Comparison of ENCODE assay signal across 9 cellular contexts in the genomic region with DNA sequence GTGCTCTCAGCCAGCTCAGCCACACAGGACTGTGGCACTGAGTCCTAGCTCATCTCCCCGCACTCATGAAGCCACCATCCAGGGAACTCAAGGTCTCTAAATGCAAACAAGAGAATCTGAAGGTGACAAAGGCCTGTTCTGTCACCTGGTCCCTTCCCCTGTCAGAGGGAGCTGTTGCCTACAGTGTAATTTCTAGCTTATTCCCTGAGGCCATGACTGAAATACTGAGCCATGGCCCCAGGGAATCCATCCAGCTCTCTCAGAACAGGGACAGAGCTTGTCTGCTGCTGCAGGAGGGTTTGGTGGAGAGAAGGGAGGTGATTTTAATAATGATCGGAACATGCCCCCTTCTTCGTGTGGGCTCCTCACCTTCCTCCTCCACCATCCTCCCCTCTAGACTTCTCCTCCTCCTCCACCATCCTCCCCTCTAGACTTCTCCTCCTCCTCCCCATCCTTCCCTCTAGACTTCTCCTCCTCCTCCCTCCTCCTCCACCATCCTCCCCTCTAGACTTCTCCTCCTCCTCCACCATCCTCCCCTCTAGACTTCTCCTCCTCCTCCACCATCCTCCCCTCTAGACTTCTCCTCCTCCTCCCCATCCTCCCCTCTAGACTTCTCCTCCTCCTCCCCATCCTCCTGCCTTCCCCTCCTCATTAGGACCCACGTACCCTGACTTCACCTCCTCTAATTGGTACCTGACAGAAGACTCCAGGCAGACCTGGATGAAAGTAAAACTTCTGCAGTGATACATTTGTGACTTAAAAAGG.
DNase-seq lines count a peak whose midpoint lies in the region; ATAC-seq and TF ChIP-seq lines count a peak whose summit lies in the region.
"Had no signal": no experiment of that assay in that cellular context is flagged by ENCODE, and none has a peak within 500 bp of the region (broad histone marks: within the 10 kb centered on the region; RNA-seq: fewer than 3 reads in every experiment).

No MANE protein-coding gene starts in this region.

- CTCF ChIA-PET in activated CD8-positive, alpha-beta T cell treated with anti-CD3 and anti-CD28 coated beads for 36 hours (lab: Charles Lee), result no interaction called here

- TF ChIP-seq POLR2A in upper lobe of left lung (IDR thresholded peaks at IDR 0.05), result no peak

- POLR2A ChIA-PET in activated CD8-positive, alpha-beta T cell treated with anti-CD3 and anti-CD28 coated beads for 36 hours (lab: Charles Lee), result no interaction called here

- no peak overlapping the region for H3K4me3 ChIP-seq in upper lobe of left lung
- H3K4me3 ChIP-seq: tibial artery had no signal

- no peak overlapping the region for H3K4me3 Mint-ChIP-seq in activated CD8-positive, alpha-beta T cell treated with anti-CD3 and anti-CD28 coated beads for 36 hours

- H3K9me3 Mint-ChIP-seq in activated CD8-positive, alpha-beta T cell treated with anti-CD3 and anti-CD28 coated beads for 36 hours, result no peaks in the 10 kb centered on the region

- ATAC-seq in activated CD8-positive, alpha-beta T cell treated with anti-CD3 and anti-CD28 coated beads for 36 hours, result peak; percentile 17
- peak; percentile 74 to 87 for ATAC-seq in upper lobe of left lung (ENCODE audit: low FRiP score in 2 of 2)
- ATAC-seq in GM21447 (IDR thresholded peaks at IDR 0.05; ENCODE audit: unreplicated experiment), result no peak
- no peak for ATAC-seq in HG02938 (IDR thresholded peaks at IDR 0.05; ENCODE audit: unreplicated experiment)

- peak; percentile 9 for DNase-seq in stimulated activated CD4-positive, alpha-beta T cell treated with anti-CD3 and anti-CD28 coated beads, Interleukin-15, amount 100 ng/mL, for 24 hours
- DNase-seq in stimulated activated CD4-positive, alpha-beta T cell treated with anti-CD3 and anti-CD28 coated beads, Interleukin-1b, Interleukin-23, amount 100 ng/mL, for 48 hours, result no peak
- peak; percentile 8 for DNase-seq in activated CD8-positive, alpha-beta T cell treated with anti-CD3 and anti-CD28 coated beads for 36 hours
- peak; percentile 59 for DNase-seq in iris pigment epithelial cell (ENCODE audit: low read depth)
- no peak for DNase-seq in upper lobe of left lung
- no peak for DNase-seq in HK-2 (ENCODE audit: unreplicated experiment)

- 72 to 88% methylated on average over 4 of the region's 4 CpGs for WGBS in upper lobe of left lung, 2 donors

- no peak for TF ChIP-seq CTCF in activated CD8-positive, alpha-beta T cell treated with anti-CD3 and anti-CD28 coated beads for 36 hours (IDR thresholded peaks at IDR 0.05)
- no peak for TF ChIP-seq CTCF in upper lobe of left lung (IDR thresholded peaks at IDR 0.05)

- no peaks in the 10 kb centered on the region for H3K9me3 ChIP-seq in upper lobe of left lung

- no peak overlapping the region for H3K27ac ChIP-seq in upper lobe of left lung
- H3K27ac ChIP-seq: tibial artery had no signal

- intact Hi-C loops in activated CD8-positive, alpha-beta T cell treated with anti-CD3 and anti-CD28 coated beads for 36 hours (cut with micrococcal nuclease), result no loop called here

- TF ChIP-seq EP300 in upper lobe of left lung (IDR thresholded peaks at IDR 0.05), result no peak

- H3K27me3 Mint-ChIP-seq in activated CD8-positive, alpha-beta T cell treated with anti-CD3 and anti-CD28 coated beads for 36 hours, result no peaks in the 10 kb centered on the region

- H3K4me1 ChIP-seq in upper lobe of left lung, result no peaks in the 10 kb centered on the region
- H3K4me1 ChIP-seq: tibial artery had no signal

- no peaks in the 10 kb centered on the region for H3K36me3 ChIP-seq in upper lobe of left lung
- H3K36me3 ChIP-seq: tibial artery had no signal

- no peaks in the 10 kb centered on the region for H3K4me1 Mint-ChIP-seq in activated CD8-positive, alpha-beta T cell treated with anti-CD3 and anti-CD28 coated beads for 36 hours (ENCODE audit: low read depth)

- no peaks in the 10 kb centered on the region for H3K36me3 Mint-ChIP-seq in activated CD8-positive, alpha-beta T cell treated with anti-CD3 and anti-CD28 coated beads for 36 hours (ENCODE audit: low read depth)

- no peaks in the 10 kb centered on the region for H3K27me3 ChIP-seq in upper lobe of left lung

- H3K27ac Mint-ChIP-seq in activated CD8-positive, alpha-beta T cell treated with anti-CD3 and anti-CD28 coated beads for 36 hours, result no peak overlapping the region

Comparison
In these comparisons a context has a peak if more than half of its experiments do, and no peak if none do; other contexts are left out.
1. DNase-seq: peak in stimulated activated CD4-positive, alpha-beta T cell treated with anti-CD3 and anti-CD28 coated beads, Interleukin-15, amount 100 ng/mL, for 24 hours (single experiment), activated CD8-positive, alpha-beta T cell treated with anti-CD3 and anti-CD28 coated beads for 36 hours (single experiment) and iris pigment epithelial cell (single experiment); none in stimulated activated CD4-positive, alpha-beta T cell treated with anti-CD3 and anti-CD28 coated beads, Interleukin-1b, Interleukin-23, amount 100 ng/mL, for 48 hours (single experiment), upper lobe of left lung (0 of 2) and HK-2 (single experiment).
2. ATAC-seq: peak in activated CD8-positive, alpha-beta T cell treated with anti-CD3 and anti-CD28 coated beads for 36 hours (single experiment) and upper lobe of left lung (2 of 2); none in GM21447 (single experiment) and HG02938 (single experiment).